ENCODE assay signal across 13 cellular contexts in the genomic region with DNA sequence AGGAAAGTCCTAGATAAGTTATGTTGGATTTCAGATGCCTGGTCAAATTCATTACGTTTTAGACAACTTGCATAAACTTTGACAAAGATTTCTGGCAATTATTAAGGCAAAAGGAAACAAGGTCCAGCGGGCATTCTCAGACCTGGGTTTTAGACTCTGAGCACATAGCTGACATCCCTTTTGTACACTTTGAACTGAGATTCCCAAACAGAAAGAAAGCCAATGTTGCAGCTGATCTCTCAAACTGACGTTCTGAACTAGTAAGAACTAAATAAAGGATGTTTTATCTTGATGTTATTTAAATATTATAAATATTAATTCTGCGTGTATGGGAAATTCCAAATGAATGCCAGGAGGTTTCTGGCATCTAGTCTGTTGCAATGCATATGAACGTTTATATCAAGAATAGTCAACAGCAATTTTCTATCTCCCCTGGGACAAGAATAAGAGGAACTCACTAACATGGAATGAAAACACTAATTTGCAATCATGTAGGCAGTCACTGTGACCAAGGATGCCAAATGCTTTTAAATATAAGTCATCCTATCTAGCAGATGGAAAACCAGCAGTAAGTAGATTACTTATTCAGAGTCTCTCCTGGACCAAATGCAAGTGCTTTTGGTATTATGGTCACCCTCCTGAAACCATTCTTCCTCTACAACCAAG.
DNase-seq lines count a peak whose midpoint lies in the region; ATAC-seq lines count a peak whose summit lies in the region.
"Had no signal": no experiment of that assay in that cellular context is flagged by ENCODE, and none has a peak within 500 bp of the region (broad histone marks: within the 10 kb centered on the region; RNA-seq: fewer than 3 reads in every experiment).

No MANE protein-coding gene starts in this region.

- ATAC-seq in GM19035 (IDR thresholded peaks at IDR 0.05; ENCODE audit: unreplicated experiment): no peak
- ATAC-seq in GM21576 (IDR thresholded peaks at IDR 0.05; ENCODE audit: unreplicated experiment): no peak
- ATAC-seq: activated naive CD8-positive, alpha-beta T cell treated with anti-CD3 and anti-CD28 coated beads, Interleukin-2, amount 50 U/mL, for 24 hours; pancreas had no signal

- DNase-seq in A172 (ENCODE audit: low spot score) (peak; percentile 1), EH (ENCODE audit: low read depth) (peak; percentile 97), RPMI7951 (ENCODE audit: low read depth) (peak; percentile 63), fibroblast of the conjunctiva (ENCODE audit: low read depth) (peak; percentile 97), retina (no peak)
- no peak for DNase-seq in effector CD4-positive, alpha-beta T cell
- DNase-seq: activated CD8-positive, alpha-beta memory T cell treated with anti-CD3 and anti-CD28 coated beads, Interleukin-2, amount 50 U/mL, for 48 hours; activated naive CD8-positive, alpha-beta T cell treated with anti-CD3 and anti-CD28 coated beads, Interleukin-2, amount 50 U/mL, for 24 hours; CD4-positive, CD25-positive, alpha-beta regulatory T cell; NCI-H510A; pancreas had no signal

Comparison
In these comparisons a context has a peak if more than half of its experiments do, and no peak if none do; other contexts are left out.
1. DNase-seq: peak in A172 (single experiment), EH (single experiment), RPMI7951 (single experiment) and fibroblast of the conjunctiva (single experiment); none in retina (single experiment) and effector CD4-positive, alpha-beta T cell (single experiment).